9 cellular contexts compared by ENCODE assay signal in the genomic region with DNA sequence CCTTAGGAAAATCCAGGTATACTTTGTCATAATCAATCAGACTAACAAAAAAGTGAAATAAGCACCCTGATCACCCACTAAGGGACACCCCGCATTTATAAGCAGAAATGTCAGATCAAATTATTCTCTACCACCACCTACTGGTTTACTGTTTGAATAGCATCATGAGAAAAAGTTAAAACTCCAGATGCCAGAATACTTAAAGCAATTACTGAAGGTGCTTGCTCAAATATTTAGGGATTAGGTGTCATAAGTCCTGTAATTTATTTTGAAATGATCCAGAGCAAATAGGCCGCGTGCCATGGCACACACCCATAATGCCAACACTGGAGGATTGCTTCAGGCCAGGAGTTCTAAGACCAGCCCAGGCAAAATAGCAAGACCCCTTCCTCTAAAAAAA. TPM values are rescaled to one million over a fixed set of nuclear protein-coding genes. Genes with fewer than 3 reads are reported as not detected.
A peak's percentile ranks its signal among the peaks of the same experiment; 100 is the strongest.
DNase-seq lines count a peak whose midpoint lies in the region; ATAC-seq, FAIRE-seq and TF ChIP-seq lines count a peak whose summit lies in the region.
"Had no signal": no experiment of that assay in that cellular context is flagged by ENCODE, and none has a peak within 500 bp of the region (broad histone marks: within the 10 kb centered on the region; RNA-seq: fewer than 3 reads in every experiment).

No MANE protein-coding gene starts in this region.

- ATAC-seq in naive B cell (ENCODE audit: low read depth in 2 of 2), result no peak
- ATAC-seq: naive thymus-derived CD8-positive, alpha-beta T cell had no signal

- CTCF ChIA-PET in AG04450 (lab: Charles Lee), result interaction anchor here (0.6 to 4.9 kb wide), 28 partner anchors 9 to 230 kb away, joined by 3 to 44 read pairs (median 4); no protein-coding TSS in a partner anchor

- peak overlapping the region; percentile 3 for H3K27ac ChIP-seq in AG04450 (ENCODE audit: low read depth, low read length)

- no peaks in the 10 kb centered on the region for H3K36me3 Mint-ChIP-seq in naive B cell
- H3K36me3 Mint-ChIP-seq: naive thymus-derived CD8-positive, alpha-beta T cell had no signal

- no peak for FAIRE-seq in bronchial epithelial cell (lab: Jason Lieb, UNC)

- peak; percentile 61 for TF ChIP-seq CTCF in AG04450 (IDR thresholded peaks at IDR 0.05; ENCODE audit: low read depth, low read length)
- TF ChIP-seq CTCF in bronchial epithelial cell (IDR thresholded peaks at IDR 0.05; ENCODE audit: insufficient read depth, low read length, severe bottlenecking), result peak; percentile 45

- H3K27me3 Mint-ChIP-seq in naive B cell, result no peaks in the 10 kb centered on the region

- H3K36me3 ChIP-seq in bronchial epithelial cell (ENCODE audit: control insufficient read depth, insufficient read depth, low read length), result no peaks in the 10 kb centered on the region

- no peaks in the 10 kb centered on the region for H3K27me3 ChIP-seq in AG04450 (ENCODE audit: control insufficient read depth, insufficient read depth, low read length)
- H3K27me3 ChIP-seq in bronchial epithelial cell (ENCODE audit: control insufficient read depth, insufficient read depth, low read length), result no peaks in the 10 kb centered on the region

- no peaks in the 10 kb centered on the region for H3K9me3 ChIP-seq in AG04450 (ENCODE audit: control insufficient read depth, insufficient read depth, low read length)

- DNase-seq in AG04450 (ENCODE audit: low read depth, low spot score) (peak; percentile 8), GM03348 (ENCODE audit: low spot score) (peak; percentile 61), NCI-H524 treated with DMSO at 0.1 percent for 48 hours (lab: John Stamatoyannopoulos, UW) (peak; percentile 64), bronchial epithelial cell (ENCODE audit: low read depth) (peak; percentile 59), naive B cell (peak; percentile 45), DMS153 treated with DMSO at 0.1 percent for 48 hours (lab: John Stamatoyannopoulos, UW; ENCODE audit: unreplicated experiment) (no peak)
- no peak for DNase-seq in NK-92 treated with Interleukin-12 subunit alpha and Interleukin-12 subunit beta, amount 100 ng/mL, for 24 hours (lab: John Stamatoyannopoulos, UW)
- no peak for DNase-seq in stimulated activated CD4-positive, alpha-beta T cell treated with anti-CD3 and anti-CD28 coated beads, Interleukin-15, amount 100 ng/mL, for 24 hours

- no peak overlapping the region for H3K4me3 ChIP-seq in AG04450 (ENCODE audit: low read depth, low read length)
- H3K4me3 ChIP-seq in bronchial epithelial cell (ENCODE audit: low read depth, low read length), result no peak overlapping the region

- POLR2A ChIA-PET in AG04450 (lab: Yijun Ruan, JAX), result interaction anchor here (0.7 to 0.9 kb wide), 3 partner anchors 14 to 118 kb away, joined by 5 to 12 read pairs (median 8); no protein-coding TSS in a partner anchor

- H3K4me1 Mint-ChIP-seq in naive B cell, result peaks cover 10 to 26% (median 15%) of the 10 kb centered on the region in 3 donors

- H3K27ac Mint-ChIP-seq in naive B cell, result peak overlapping the region in 1 of 6 donors; percentile 79
- H3K27ac Mint-ChIP-seq: naive thymus-derived CD8-positive, alpha-beta T cell had no signal

- peak overlapping the region in 3 of 8 donors; percentile 24 to 59 (median 53) for H3K4me3 Mint-ChIP-seq in naive B cell

- no peaks in the 10 kb centered on the region for H3K9me3 Mint-ChIP-seq in naive B cell
- H3K9me3 Mint-ChIP-seq: naive thymus-derived CD8-positive, alpha-beta T cell had no signal

RNA-seq across cellular contexts. Expression of gene TOP2A, which starts 2.3 kb away (rescaled TPM):
- polyA plus RNA-seq in AG04450 (2011; rRNA removed), result 28.2 and 53.5 TPM in 2 replicates
- polyA minus RNA-seq in AG04450 (2011; rRNA and poly(A)+ RNA removed), result 12.0 and 28.1 TPM in 2 replicates
- 0.79 and 2.0 TPM in 2 replicates for total RNA-seq in bronchial epithelial cell
- polyA plus RNA-seq in naive B cell (ENCODE audit: low read depth in 6 of 6), result 1 to 10 TPM in 1 of 6 donors, under 1 TPM in 4, not detected in 1; 0.49 to 1.7 (median 0.79) TPM

RNA-seq across cellular contexts. Expression of gene IGFBP4, which starts 27.9 kb away (rescaled TPM):
- polyA plus RNA-seq in AG04450 (2011; rRNA removed) (1,026 and 1,343 TPM in 2 replicates), naive B cell (ENCODE audit: low read depth in 6 of 6) (10 to 100 TPM; 33.3 to 66.5 (median 47.3) TPM)
- polyA minus RNA-seq in AG04450 (2011; rRNA and poly(A)+ RNA removed), result 782 and 1,005 TPM in 2 replicates
- 17.3 and 21.9 TPM in 2 replicates for total RNA-seq in bronchial epithelial cell

RNA-seq across cellular contexts. Expression of gene GJD3, which starts 50.9 kb away (rescaled TPM):
- polyA plus RNA-seq in AG04450 (2011; rRNA removed) (0.41 and 0.97 TPM in 2 replicates), naive B cell (ENCODE audit: low read depth in 6 of 6) (under 1 TPM in 2 of 6 donors, not detected in 4; 0.44 to 0.98 TPM)
- 0.39 TPM in 1 of 2 replicates, not detected in the other for polyA minus RNA-seq in AG04450 (2011; rRNA and poly(A)+ RNA removed)
- 0.13 and 0.53 TPM in 2 replicates for total RNA-seq in bronchial epithelial cell
- total RNA-seq: naive thymus-derived CD8-positive, alpha-beta T cell had no signal
- polyA plus RNA-seq: naive thymus-derived CD8-positive, alpha-beta T cell had no signal

Comparison
In these comparisons a context has a peak if more than half of its experiments do, and no peak if none do; other contexts are left out.
1. DNase-seq: peak in AG04450 (single experiment), GM03348 (single experiment), NCI-H524 treated with DMSO at 0.1 percent for 48 hours (single experiment), bronchial epithelial cell (single experiment) and naive B cell (single experiment); none in NK-92 treated with Interleukin-12 subunit alpha and Interleukin-12 subunit beta, amount 100 ng/mL, for 24 hours (single experiment), DMS153 treated with DMSO at 0.1 percent for 48 hours (single experiment) and stimulated activated CD4-positive, alpha-beta T cell treated with anti-CD3 and anti-CD28 coated beads, Interleukin-15, amount 100 ng/mL, for 24 hours (single experiment).
2. RNA of gene TOP2A, which starts 2.3 kb away (polyA plus RNA-seq): 28.2 to 53.5 TPM in AG04450; 0.49 to 1.7 TPM in naive B cell; every median in the first group is over 10 times any median in the second.
3. RNA of gene IGFBP4, which starts 27.9 kb away (polyA plus RNA-seq): 1,026 to 1,343 TPM in AG04450; 33.3 to 66.5 TPM in naive B cell; every median in the first group is over 10 times any median in the second.